Comparison of ENCODE assay signal across 1 cellular context in genomic region chr6:26141378-26141901, GRCh38.
TF ChIP-seq lines count a peak whose summit lies in the region.

No MANE protein-coding gene starts in this region.

TF ChIP-seq in GM23338, 12 proteins besides CTCF, POLR2A, EP300 and RAD21 (continued from another document):
- TF ChIP-seq ZNF462 (CRISPR knock-in tag; IDR thresholded peaks at IDR 0.05) (no peak), STAT1 (IDR thresholded peaks at IDR 0.05; ENCODE audit: unreplicated experiment) (no peak), REST (IDR thresholded peaks at IDR 0.05; ENCODE audit: unreplicated experiment) (no peak)
